In genomic region chr11:2942447-2942846, GRCh38 we compare ENCODE assay signal across 1 cellular context.
TF ChIP-seq lines count a peak whose summit lies in the region.

No MANE protein-coding gene starts in this region.

TF ChIP-seq in IMR-90, 13 proteins besides CTCF, POLR2A, EP300 and RAD21:
- TF ChIP-seq BHLHE40 (IDR thresholded peaks at IDR 0.05; ENCODE audit: low read depth, low read length), result no peak
- no peak for TF ChIP-seq MAZ (IDR thresholded peaks at IDR 0.05; ENCODE audit: borderline replicate concordance, low read depth, low read length)
TF ChIP-seq in IMR-90: peak in this region for 0.
